In the genomic region with DNA sequence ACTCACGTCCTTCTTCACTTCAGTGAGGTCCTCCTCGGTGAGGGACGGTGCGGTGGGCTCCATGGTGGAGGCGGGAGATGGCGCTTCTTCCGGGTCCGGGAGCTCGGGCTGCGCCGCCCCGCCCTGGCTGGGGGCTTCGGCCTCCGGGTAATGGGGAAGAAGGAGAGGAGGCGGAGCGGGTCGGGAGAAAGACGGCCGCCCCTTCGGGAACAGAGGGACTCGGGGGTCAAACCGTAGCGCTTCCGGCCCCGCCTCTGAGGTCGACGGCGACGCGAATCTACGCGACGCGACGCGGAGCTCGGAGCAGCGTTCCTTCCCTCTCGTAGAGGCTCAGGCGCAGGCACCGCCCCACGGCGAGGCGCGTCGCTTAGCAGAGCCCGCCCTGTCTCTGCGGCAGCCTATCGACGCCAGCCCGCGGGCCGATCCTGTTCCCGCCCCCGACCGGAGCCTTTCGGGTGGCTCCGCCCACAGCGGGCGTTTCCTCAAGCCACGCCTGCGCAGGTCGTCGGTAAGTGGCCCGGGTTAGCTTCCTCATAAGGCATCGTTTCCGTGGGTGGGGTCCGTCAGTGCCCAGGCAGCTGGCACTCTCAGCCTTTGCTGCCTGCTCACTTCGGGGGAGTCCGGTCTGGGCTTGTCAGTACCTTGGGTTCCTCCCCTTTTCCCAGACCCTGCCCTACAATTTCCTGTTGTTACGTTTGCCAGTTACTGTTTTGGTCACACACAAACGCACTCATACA, we compare ENCODE assay signal across 1 cellular context.
TF ChIP-seq lines count a peak whose summit lies in the region.

A gene (minus strand): TSS at position 343 of the 737 bp plus-strand sequence. CDS start 280 bp downstream, at position 63.

TF ChIP-seq in SK-N-SH, 30 proteins besides CTCF, POLR2A, EP300 and RAD21 (continued from another document):
- TF ChIP-seq, protein P1, sequence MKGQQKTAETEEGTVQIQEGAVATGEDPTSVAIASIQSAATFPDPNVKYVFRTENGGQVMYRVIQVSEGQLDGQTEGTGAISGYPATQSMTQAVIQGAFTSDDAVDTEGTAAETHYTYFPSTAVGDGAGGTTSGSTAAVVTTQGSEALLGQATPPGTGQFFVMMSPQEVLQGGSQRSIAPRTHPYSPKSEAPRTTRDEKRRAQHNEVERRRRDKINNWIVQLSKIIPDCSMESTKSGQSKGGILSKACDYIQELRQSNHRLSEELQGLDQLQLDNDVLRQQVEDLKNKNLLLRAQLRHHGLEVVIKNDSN (IDR thresholded peaks at IDR 0.05; ENCODE audit: borderline replicate concordance, low read depth) = no peak
- TF ChIP-seq SIN3A (IDR thresholded peaks at IDR 0.05; ENCODE audit: borderline replicate concordance, low read depth, low read length) = peak; percentile 65; the same call in 1 of the 2 replicates
- TF ChIP-seq, protein P2, sequence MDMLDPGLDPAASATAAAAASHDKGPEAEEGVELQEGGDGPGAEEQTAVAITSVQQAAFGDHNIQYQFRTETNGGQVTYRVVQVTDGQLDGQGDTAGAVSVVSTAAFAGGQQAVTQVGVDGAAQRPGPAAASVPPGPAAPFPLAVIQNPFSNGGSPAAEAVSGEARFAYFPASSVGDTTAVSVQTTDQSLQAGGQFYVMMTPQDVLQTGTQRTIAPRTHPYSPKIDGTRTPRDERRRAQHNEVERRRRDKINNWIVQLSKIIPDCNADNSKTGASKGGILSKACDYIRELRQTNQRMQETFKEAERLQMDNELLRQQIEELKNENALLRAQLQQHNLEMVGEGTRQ (IDR thresholded peaks at IDR 0.05; ENCODE audit: borderline replicate concordance, low read depth, low read length) = no peak
- 0 out of 2 replicates have a peak, but pooled peaks have one; percentile 40 for TF ChIP-seq RFX5 (IDR thresholded peaks at IDR 0.05; ENCODE audit: low read length)
- TF ChIP-seq, protein P3, sequence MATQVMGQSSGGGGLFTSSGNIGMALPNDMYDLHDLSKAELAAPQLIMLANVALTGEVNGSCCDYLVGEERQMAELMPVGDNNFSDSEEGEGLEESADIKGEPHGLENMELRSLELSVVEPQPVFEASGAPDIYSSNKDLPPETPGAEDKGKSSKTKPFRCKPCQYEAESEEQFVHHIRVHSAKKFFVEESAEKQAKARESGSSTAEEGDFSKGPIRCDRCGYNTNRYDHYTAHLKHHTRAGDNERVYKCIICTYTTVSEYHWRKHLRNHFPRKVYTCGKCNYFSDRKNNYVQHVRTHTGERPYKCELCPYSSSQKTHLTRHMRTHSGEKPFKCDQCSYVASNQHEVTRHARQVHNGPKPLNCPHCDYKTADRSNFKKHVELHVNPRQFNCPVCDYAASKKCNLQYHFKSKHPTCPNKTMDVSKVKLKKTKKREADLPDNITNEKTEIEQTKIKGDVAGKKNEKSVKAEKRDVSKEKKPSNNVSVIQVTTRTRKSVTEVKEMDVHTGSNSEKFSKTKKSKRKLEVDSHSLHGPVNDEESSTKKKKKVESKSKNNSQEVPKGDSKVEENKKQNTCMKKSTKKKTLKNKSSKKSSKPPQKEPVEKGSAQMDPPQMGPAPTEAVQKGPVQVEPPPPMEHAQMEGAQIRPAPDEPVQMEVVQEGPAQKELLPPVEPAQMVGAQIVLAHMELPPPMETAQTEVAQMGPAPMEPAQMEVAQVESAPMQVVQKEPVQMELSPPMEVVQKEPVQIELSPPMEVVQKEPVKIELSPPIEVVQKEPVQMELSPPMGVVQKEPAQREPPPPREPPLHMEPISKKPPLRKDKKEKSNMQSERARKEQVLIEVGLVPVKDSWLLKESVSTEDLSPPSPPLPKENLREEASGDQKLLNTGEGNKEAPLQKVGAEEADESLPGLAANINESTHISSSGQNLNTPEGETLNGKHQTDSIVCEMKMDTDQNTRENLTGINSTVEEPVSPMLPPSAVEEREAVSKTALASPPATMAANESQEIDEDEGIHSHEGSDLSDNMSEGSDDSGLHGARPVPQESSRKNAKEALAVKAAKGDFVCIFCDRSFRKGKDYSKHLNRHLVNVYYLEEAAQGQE (IDR thresholded peaks at IDR 0.05; ENCODE audit: low read depth, low read length) = no peak
- TF ChIP-seq, protein P4, sequence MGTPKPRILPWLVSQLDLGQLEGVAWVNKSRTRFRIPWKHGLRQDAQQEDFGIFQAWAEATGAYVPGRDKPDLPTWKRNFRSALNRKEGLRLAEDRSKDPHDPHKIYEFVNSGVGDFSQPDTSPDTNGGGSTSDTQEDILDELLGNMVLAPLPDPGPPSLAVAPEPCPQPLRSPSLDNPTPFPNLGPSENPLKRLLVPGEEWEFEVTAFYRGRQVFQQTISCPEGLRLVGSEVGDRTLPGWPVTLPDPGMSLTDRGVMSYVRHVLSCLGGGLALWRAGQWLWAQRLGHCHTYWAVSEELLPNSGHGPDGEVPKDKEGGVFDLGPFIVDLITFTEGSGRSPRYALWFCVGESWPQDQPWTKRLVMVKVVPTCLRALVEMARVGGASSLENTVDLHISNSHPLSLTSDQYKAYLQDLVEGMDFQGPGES (IDR thresholded peaks at IDR 0.05; ENCODE audit: low read depth, low read length) = no peak
- peak; percentile 69; the same call in 1 of the 2 replicates for TF ChIP-seq POLR2AphosphoS5 (IDR thresholded peaks at IDR 0.05; ENCODE audit: low read depth, low read length)
TF ChIP-seq in SK-N-SH: peak in this region for 11.
